Comparison of ENCODE assay signal across 10 cellular contexts in genomic region chr14:74510211-74510931, GRCh38. TPM values are rescaled to one million over a fixed set of nuclear protein-coding genes. Genes with fewer than 3 reads are reported as not detected.
DNase-seq lines count a peak whose midpoint lies in the region; ATAC-seq and TF ChIP-seq lines count a peak whose summit lies in the region.
"Had no signal": no experiment of that assay in that cellular context is flagged by ENCODE, and none has a peak within 500 bp of the region (broad histone marks: within the 10 kb centered on the region; RNA-seq: fewer than 3 reads in every experiment).

No MANE protein-coding gene starts in this region.

- H3K9me2 ChIP-seq in GM23338 (ENCODE audit: insufficient read depth), result no peaks in the 10 kb centered on the region; the same call in 1 of the 2 replicates
- H3K9me2 ChIP-seq in hepatocyte (replicated peaks; ENCODE audit: insufficient read depth), result no peaks in the 10 kb centered on the region

- ATAC-seq in GM23338 (peak; percentile 6; the same call in 2 of the 3 replicates), HG02885 (IDR thresholded peaks at IDR 0.05; ENCODE audit: poor library complexity, unreplicated experiment) (no peak)
- ATAC-seq: psoas muscle had no signal

- TF ChIP-seq CTCF in GM23338 (conservative IDR thresholded peaks at IDR 0.05; ENCODE audit: low read depth in 2 of 2) (no peak), fibroblast of pulmonary artery (IDR thresholded peaks at IDR 0.05; ENCODE audit: low read length, missing control alignments) (no peak), hepatocyte (IDR thresholded peaks at IDR 0.05; ENCODE audit: poor library complexity) (no peak)

- no peak overlapping the region for H3K27ac ChIP-seq in GM23338 (ENCODE audit: low read depth)
- H3K27ac ChIP-seq in hepatocyte, result no peak overlapping the region
- H3K27ac ChIP-seq: psoas muscle had no signal

- H3K4me1 Mint-ChIP-seq in GM23338, result peaks cover 38% of the 10 kb centered on the region

- H3K9me3 ChIP-seq in hepatocyte (ENCODE audit: low read depth), result no peaks in the 10 kb centered on the region
- H3K9me3 ChIP-seq: psoas muscle had no signal

- H3K27me3 ChIP-seq in GM23338 (ENCODE audit: insufficient read depth) (no peaks in the 10 kb centered on the region), hepatocyte (no peaks in the 10 kb centered on the region)

- WGBS in hepatocyte (ENCODE audit: low lambda C conversion rate, missing lambda C conversion rate), result 67% methylated on average over 21 of the region's 21 CpGs

- no peak overlapping the region for H3K4me2 ChIP-seq in GM23338
- no peak overlapping the region for H3K4me2 ChIP-seq in hepatocyte

- H3K79me2 ChIP-seq in GM23338 (replicated peaks; ENCODE audit: insufficient read depth), result no peaks in the 10 kb centered on the region
- H3K79me2 ChIP-seq in hepatocyte, result no peaks in the 10 kb centered on the region

- no peaks in the 10 kb centered on the region for H3K36me3 Mint-ChIP-seq in GM23338 (ENCODE audit: low read depth)

- peaks cover 31% of the 10 kb centered on the region for H3K27me3 Mint-ChIP-seq in GM23338 (ENCODE audit: insufficient read depth, low read depth, poor library complexity)

- H3K4me3 Mint-ChIP-seq in GM23338, result no peak overlapping the region

- H3K27ac Mint-ChIP-seq in GM23338, result no peak overlapping the region

- H4K20me1 ChIP-seq in GM23338 (replicated peaks; ENCODE audit: insufficient read depth), result no peaks in the 10 kb centered on the region
- H4K20me1 ChIP-seq in hepatocyte (ENCODE audit: insufficient read depth, poor library complexity, severe bottlenecking), result no peaks in the 10 kb centered on the region

- H3K4me1 ChIP-seq in GM23338 (ENCODE audit: insufficient read depth) (no peaks in the 10 kb centered on the region), hepatocyte (ENCODE audit: insufficient read depth) (peaks cover 6% of the 10 kb centered on the region)
- H3K4me1 ChIP-seq: psoas muscle had no signal

- H2AFZ ChIP-seq in GM23338, result no peak overlapping the region
- H2AFZ ChIP-seq in hepatocyte, result no peak overlapping the region

- no peaks in the 10 kb centered on the region; the same call in 2 of the 3 replicates for H3K9me3 Mint-ChIP-seq in GM23338

- H3K36me3 ChIP-seq in GM23338 (ENCODE audit: insufficient read depth) (no peaks in the 10 kb centered on the region), hepatocyte (replicated peaks; ENCODE audit: insufficient read depth, low read depth) (no peaks in the 10 kb centered on the region)

- no peak overlapping the region for H3K4me3 ChIP-seq in GM23338
- H3K4me3 ChIP-seq in fibroblast of pulmonary artery (replicated peaks; ENCODE audit: low read depth, low read length), result no peak overlapping the region
- no peak overlapping the region for H3K4me3 ChIP-seq in hepatocyte
- H3K4me3 ChIP-seq: psoas muscle had no signal

- DNase-seq in GM23338 (ENCODE audit: low spot score) (no peak), SK-MEL-5 (ENCODE audit: low read depth, low spot score) (peak; percentile 22), fibroblast of pulmonary artery (ENCODE audit: low read depth) (peak; percentile 27), retina (peak; percentile 74), NCI-H1417 (lab: John Stamatoyannopoulos, UW) (no peak), hepatocyte (ENCODE audit: low spot score) (no peak), NCI-H774 (lab: John Stamatoyannopoulos, UW) (no peak)
- DNase-seq: NCI-H2171 treated with DMSO at 0.1 percent for 48 hours had no signal

- no peaks in the 10 kb centered on the region for H3F3A ChIP-seq in GM23338 (replicated peaks; ENCODE audit: low read depth)

- in situ Hi-C loops in SK-MEL-5 (cut with HindIII; ENCODE audit: low pct_unique_long_range_greater_than_20kb, low sequenced_read_pairs), result no loop called here

TF ChIP-seq in GM23338, 12 proteins besides CTCF, POLR2A, EP300 and RAD21 (continues in another document):
- TF ChIP-seq ZNF462 (CRISPR knock-in tag; IDR thresholded peaks at IDR 0.05), result no peak

RNA-seq across cellular contexts. Expression of gene ISCA2, which starts 16.8 kb away (rescaled TPM):
- 24.9 and 44.0 TPM in 2 replicates for total RNA-seq in GM23338 (2014; rRNA removed; shearing (Covaris generic))
- polyA plus RNA-seq in GM23338 (2016; fragmentation: Nextera tagmentation; extraction: Ambion mirVana), result 156 and 171 TPM in 2 replicates
- total RNA-seq in SK-MEL-5 (2014; rRNA removed; shearing (Covaris generic)), result 28.3 and 36.6 TPM in 2 replicates
- 20.5 and 35.7 TPM in 2 replicates for polyA plus RNA-seq in SK-MEL-5 (2015; cell fraction: cytosol; rRNA removed)
- polyA plus RNA-seq in SK-MEL-5 (2015; cell fraction: nucleus; rRNA removed), result 27.2 and 29.4 TPM in 2 replicates
- total RNA-seq in hepatocyte, result 17.4 and 21.5 TPM in 2 replicates
- polyA plus RNA-seq in hepatocyte, result 80.2 and 80.3 TPM in 2 replicates

RNA-seq across cellular contexts. Expression of gene NPC2, which starts 17.3 kb away (rescaled TPM):
- total RNA-seq in GM23338 (2014; rRNA removed; shearing (Covaris generic)), result 287 and 331 TPM in 2 replicates
- polyA plus RNA-seq in GM23338 (2016; fragmentation: Nextera tagmentation; extraction: Ambion mirVana) (344 and 354 TPM in 2 replicates), hepatocyte (585 and 602 TPM in 2 replicates)
- 549 and 635 TPM in 2 replicates for total RNA-seq in SK-MEL-5 (2014; rRNA removed; shearing (Covaris generic))
- polyA plus RNA-seq in SK-MEL-5 (2015; cell fraction: cytosol; rRNA removed), result 1,065 and 1,217 TPM in 2 replicates
- polyA plus RNA-seq in SK-MEL-5 (2015; cell fraction: nucleus; rRNA removed), result 99.2 and 137 TPM in 2 replicates
- 1,339 and 1,684 TPM in 2 replicates for total RNA-seq in hepatocyte

Comparison
In these comparisons a context has a peak if more than half of its experiments do, and no peak if none do; other contexts are left out.
1. DNase-seq: peak in SK-MEL-5 (single experiment), fibroblast of pulmonary artery (single experiment) and retina (single experiment); none in GM23338 (single experiment), NCI-H1417 (0 of 3), hepatocyte (single experiment) and NCI-H774 (single experiment).